In the genomic region with DNA sequence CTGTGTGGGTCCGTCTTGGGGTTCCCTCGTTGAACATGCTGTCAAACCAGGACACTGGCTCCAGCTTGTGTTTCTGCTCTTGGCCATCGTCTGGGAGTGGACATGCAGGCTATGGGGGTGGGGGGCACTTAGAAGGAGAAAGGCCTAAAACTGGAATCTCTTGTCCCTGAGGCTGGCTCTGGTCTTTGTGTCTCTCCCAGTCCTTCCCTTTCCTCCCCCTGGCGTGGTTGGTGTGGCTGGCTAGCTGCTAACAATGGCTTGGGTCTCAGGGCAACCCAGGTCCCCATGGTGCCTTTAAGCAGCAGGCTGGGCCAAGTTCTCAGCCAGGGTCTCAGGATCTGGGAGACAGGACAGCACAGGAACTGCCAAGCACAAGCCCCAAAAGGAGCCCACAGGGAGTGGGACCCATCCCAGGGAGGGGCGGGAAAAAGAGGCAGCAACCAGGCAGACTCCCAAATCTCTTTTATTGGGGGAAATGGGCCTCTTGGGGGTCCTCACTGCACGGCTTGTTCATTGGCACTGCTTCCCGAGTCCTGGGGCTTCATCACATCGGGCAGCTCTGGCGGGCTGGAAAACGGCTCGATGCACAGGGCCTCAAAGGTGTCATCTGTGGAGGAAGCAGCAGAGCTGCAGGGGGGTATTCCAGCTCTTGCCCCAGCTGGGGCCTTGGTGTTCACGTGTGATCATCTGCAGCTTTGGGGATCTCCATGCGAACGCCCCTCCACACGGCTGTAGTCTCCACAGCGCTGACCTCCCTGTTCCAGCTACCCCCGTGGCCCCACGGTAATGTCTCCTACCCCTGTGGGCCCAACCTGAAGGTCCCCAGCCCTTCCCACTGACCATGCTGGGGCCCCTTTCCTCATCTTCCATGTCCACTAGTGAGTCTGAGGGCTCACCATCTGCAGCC, we compare ENCODE assay signal across 16 cellular contexts. TPM values are rescaled to one million over a fixed set of nuclear protein-coding genes. Genes with fewer than 3 reads are reported as not detected.
DNase-seq lines count a peak whose midpoint lies in the region; ATAC-seq and TF ChIP-seq lines count a peak whose summit lies in the region.
"Had no signal": no experiment of that assay in that cellular context is flagged by ENCODE, and none has a peak within 500 bp of the region (broad histone marks: within the 10 kb centered on the region; RNA-seq: fewer than 3 reads in every experiment).

No MANE protein-coding gene starts in this region.

- H3K27me3 Mint-ChIP-seq in Caco-2 (ENCODE audit: insufficient read depth, unreplicated experiment) = no peaks in the 10 kb centered on the region
- no peaks in the 10 kb centered on the region for H3K27me3 Mint-ChIP-seq in activated CD8-positive, alpha-beta T cell treated with anti-CD3 and anti-CD28 coated beads for 36 hours
- H3K27me3 Mint-ChIP-seq: stimulated activated naive CD8-positive, alpha-beta T cell treated with anti-CD3 and anti-CD28 coated beads, Interleukin-15, amount 100 ng/mL, for 72 hours had no signal

- peak overlapping the region; percentile 34 for H3K27ac ChIP-seq in 22Rv1
- H3K27ac ChIP-seq in mucosa of rectum (ENCODE audit: low read depth in 2 of 2, low read length in 2 of 2) = peak overlapping the region; percentile 8 to 56
- no peak overlapping the region for H3K27ac ChIP-seq in caudate nucleus (ENCODE audit: low read depth, low read length)
- H3K27ac ChIP-seq: brain microvascular endothelial cell had no signal

- H3K4me3 ChIP-seq in Caco-2 (ENCODE audit: low read depth, low read length) = no peak overlapping the region
- no peak overlapping the region for H3K4me3 ChIP-seq in mucosa of rectum (ENCODE audit: low read length in 2 of 2)
- no peak overlapping the region for H3K4me3 ChIP-seq in foreskin fibroblast (ENCODE audit: low read depth in 1 of 2, low read length in 2 of 2)

- no peak for TF ChIP-seq CTCF in 22Rv1 (IDR thresholded peaks at IDR 0.05)
- TF ChIP-seq CTCF in Caco-2 (IDR thresholded peaks at IDR 0.05; ENCODE audit: insufficient read depth in 1 of 2, low read depth in 1 of 2, low read length in 1 of 2, severe bottlenecking in 1 of 2, unreplicated experiment in 1 of 2) = no peak
- TF ChIP-seq CTCF in activated CD8-positive, alpha-beta T cell treated with anti-CD3 and anti-CD28 coated beads for 36 hours (IDR thresholded peaks at IDR 0.05) = no peak
- TF ChIP-seq CTCF in foreskin fibroblast (IDR thresholded peaks at IDR 0.05; ENCODE audit: low read depth, low read length) = no peak

- no peak overlapping the region for H3K9ac ChIP-seq in mucosa of rectum (ENCODE audit: low read depth in 1 of 2, low read length in 2 of 2)

- CTCF ChIA-PET in Caco-2 (lab: Charles Lee) = interaction anchor here (0.6 to 0.7 kb wide), 2 partner anchors 89 to 103 kb away, joined by 3 to 10 read pairs; no protein-coding TSS in a partner anchor
- CTCF ChIA-PET in activated CD8-positive, alpha-beta T cell treated with anti-CD3 and anti-CD28 coated beads for 36 hours (lab: Charles Lee) = interaction anchor here (1.1 kb wide), 1 partner anchor 96 kb away, joined by 3 read pairs; no protein-coding TSS in a partner anchor

- H3K36me3 Mint-ChIP-seq in Caco-2 (ENCODE audit: insufficient read depth, unreplicated experiment) = peaks cover 88% of the 10 kb centered on the region
- H3K36me3 Mint-ChIP-seq in activated CD8-positive, alpha-beta T cell treated with anti-CD3 and anti-CD28 coated beads for 36 hours (ENCODE audit: low read depth) = peaks cover 50% of the 10 kb centered on the region

- H3K9me3 Mint-ChIP-seq in Caco-2 (ENCODE audit: unreplicated experiment) = no peaks in the 10 kb centered on the region
- H3K9me3 Mint-ChIP-seq in activated CD8-positive, alpha-beta T cell treated with anti-CD3 and anti-CD28 coated beads for 36 hours = no peaks in the 10 kb centered on the region
- H3K9me3 Mint-ChIP-seq: activated T-cell treated with anti-CD3 and anti-CD28 coated beads, Interleukin-2, amount 50 U/mL, for 4 hours; stimulated activated naive CD8-positive, alpha-beta T cell treated with anti-CD3 and anti-CD28 coated beads, Interleukin-15, amount 100 ng/mL, for 72 hours had no signal

- POLR2A ChIA-PET in Caco-2 (lab: Charles Lee) = interaction anchor here (1.0 kb wide), 1 partner anchor 19 kb away, joined by 4 read pairs; a partner anchor contains a TSS
- POLR2A ChIA-PET in activated CD8-positive, alpha-beta T cell treated with anti-CD3 and anti-CD28 coated beads for 36 hours (lab: Charles Lee) = interaction anchor here (1.1 to 8.7 kb wide), 5 partner anchors 9 to 20 kb away, joined by 5 to 80 read pairs (median 6); a partner anchor contains a TSS

- peaks cover 13% of the 10 kb centered on the region for H3K36me3 ChIP-seq in Caco-2 (ENCODE audit: control insufficient read depth, insufficient read depth, low read length)
- peaks cover 70 to 79% of the 10 kb centered on the region in 2 donors for H3K36me3 ChIP-seq in mucosa of rectum (ENCODE audit: control insufficient read depth in 2 of 2, insufficient read depth in 2 of 2, low read length in 2 of 2)

- no peaks in the 10 kb centered on the region for H3K9me3 ChIP-seq in Caco-2
- no peaks in the 10 kb centered on the region for H3K9me3 ChIP-seq in mucosa of rectum (ENCODE audit: control insufficient read depth in 2 of 2, low read length in 2 of 2)

- H3K4me1 Mint-ChIP-seq in Caco-2 (ENCODE audit: low read depth, unreplicated experiment) = peaks cover 22% of the 10 kb centered on the region
- H3K4me1 Mint-ChIP-seq in activated CD8-positive, alpha-beta T cell treated with anti-CD3 and anti-CD28 coated beads for 36 hours (ENCODE audit: low read depth) = peaks cover 14% of the 10 kb centered on the region

- no TSS peak for BruUV-seq in Caco-2 (replicated peaks; lab: Mats Ljungman, UMichigan)

- no peak for ATAC-seq in activated CD8-positive, alpha-beta T cell treated with anti-CD3 and anti-CD28 coated beads for 36 hours
- ATAC-seq: activated T-cell treated with anti-CD3 and anti-CD28 coated beads, Interleukin-2, amount 50 U/mL, for 4 hours; stimulated activated naive CD8-positive, alpha-beta T cell treated with anti-CD3 and anti-CD28 coated beads, Interleukin-15, amount 100 ng/mL, for 72 hours had no signal

- H3K4me1 ChIP-seq in Caco-2 (0 out of 2 replicates have a peak, but pooled peaks cover 8% of the 10 kb centered on the region), mucosa of rectum (ENCODE audit: control insufficient read depth in 2 of 2, insufficient read depth in 2 of 2, low read length in 2 of 2) (peaks cover 31 to 33% of the 10 kb centered on the region in 2 donors)

- peak overlapping the region; percentile 25 for H3K27ac Mint-ChIP-seq in Caco-2 (ENCODE audit: unreplicated experiment)
- H3K27ac Mint-ChIP-seq in activated CD8-positive, alpha-beta T cell treated with anti-CD3 and anti-CD28 coated beads for 36 hours = peak overlapping the region; percentile 63

- intact Hi-C loops in Caco-2 (cut with micrococcal nuclease; ENCODE audit: unreplicated experiment) = no loop called here
- intact Hi-C loops in activated CD8-positive, alpha-beta T cell treated with anti-CD3 and anti-CD28 coated beads for 36 hours (cut with micrococcal nuclease) = no loop called here

- no peak overlapping the region for H3K4me3 Mint-ChIP-seq in Caco-2 (ENCODE audit: unreplicated experiment)
- H3K4me3 Mint-ChIP-seq in activated CD8-positive, alpha-beta T cell treated with anti-CD3 and anti-CD28 coated beads for 36 hours = no peak overlapping the region
- H3K4me3 Mint-ChIP-seq: activated T-cell treated with anti-CD3 and anti-CD28 coated beads, Interleukin-2, amount 50 U/mL, for 4 hours; stimulated activated naive CD8-positive, alpha-beta T cell treated with anti-CD3 and anti-CD28 coated beads, Interleukin-15, amount 100 ng/mL, for 72 hours had no signal

- DNase-seq in Caco-2 = no peak
- no peak for DNase-seq in activated CD8-positive, alpha-beta T cell treated with anti-CD3 and anti-CD28 coated beads for 36 hours
- no peak for DNase-seq in stimulated activated CD4-positive, alpha-beta T cell treated with anti-CD3 and anti-CD28 coated beads, Interleukin-4, amount 100 ng/mL, for 1 hour
- no peak for DNase-seq in foreskin fibroblast
- no peak for DNase-seq in caudate nucleus (lab: John Stamatoyannopoulos, UW)
- no peak for DNase-seq in islet precursor cell
- DNase-seq: activated T-cell treated with anti-CD3 and anti-CD28 coated beads, Interleukin-2, amount 50 U/mL, for 4 hours; brain microvascular endothelial cell; NCI-H1105; NCI-H510A treated with DMSO at 0.1 percent for 48 hours; stimulated activated naive CD8-positive, alpha-beta T cell treated with anti-CD3 and anti-CD28 coated beads, Interleukin-15, amount 100 ng/mL, for 72 hours had no signal

- no peaks in the 10 kb centered on the region for H3K27me3 ChIP-seq in Caco-2 (replicated peaks; ENCODE audit: control insufficient read depth, insufficient read depth, low read length)
- no peaks in the 10 kb centered on the region for H3K27me3 ChIP-seq in mucosa of rectum (ENCODE audit: control insufficient read depth in 2 of 2, insufficient read depth in 2 of 2, low read length in 2 of 2)
- H3K27me3 ChIP-seq: brain microvascular endothelial cell had no signal

RNA-seq across cellular contexts. Expression of a gene that starts 5.3 kb away (rescaled TPM):
- total RNA-seq in Caco-2 (2022) = 175 and 184 TPM in 2 replicates
- total RNA-seq in activated CD8-positive, alpha-beta T cell treated with anti-CD3 and anti-CD28 coated beads for 36 hours = 100 to 1,000 TPM; 174 to 178 TPM

RNA-seq across cellular contexts. Expression of a gene that starts 15.6 kb away (rescaled TPM):
- not detected in 2 replicates for total RNA-seq in Caco-2 (2022)
- under 1 TPM in 1 of 2 experiments, not detected in 1; 0.29 TPM for total RNA-seq in activated CD8-positive, alpha-beta T cell treated with anti-CD3 and anti-CD28 coated beads for 36 hours
- total RNA-seq: epithelial cell of proximal tubule, lung microvascular endothelial cell, pulmonary artery endothelial cell had no signal

RNA-seq across cellular contexts. Expression of a gene that starts 19.3 kb away (rescaled TPM):
- 332 and 382 TPM in 2 replicates for total RNA-seq in Caco-2 (2022)
- total RNA-seq in activated CD8-positive, alpha-beta T cell treated with anti-CD3 and anti-CD28 coated beads for 36 hours = 100 to 1,000 TPM; 518 to 561 TPM

RNA-seq across cellular contexts. Expression of a gene that starts 26.5 kb away (rescaled TPM):
- total RNA-seq in Caco-2 (2022) = not detected in 2 replicates
- not detected for total RNA-seq in activated CD8-positive, alpha-beta T cell treated with anti-CD3 and anti-CD28 coated beads for 36 hours
- total RNA-seq: activated T-cell treated with anti-CD3 and anti-CD28 coated beads, Interleukin-2, amount 50 U/mL, for 4 hours; epithelial cell of proximal tubule; lung microvascular endothelial cell; pulmonary artery endothelial cell had no signal

RNA-seq across cellular contexts. Expression of a gene that starts 45.3 kb away (rescaled TPM):
- total RNA-seq in Caco-2 (2022) = not detected in 2 replicates
- total RNA-seq in activated CD8-positive, alpha-beta T cell treated with anti-CD3 and anti-CD28 coated beads for 36 hours = 10 to 100 TPM; 11.3 to 12.5 TPM
